Comparison of ENCODE assay signal across 8 cellular contexts in genomic region chr1:36366091-36366661, GRCh38. TPM values are rescaled to one million over a fixed set of nuclear protein-coding genes. Genes with fewer than 3 reads are reported as not detected.
DNase-seq lines count a peak whose midpoint lies in the region; ATAC-seq and TF ChIP-seq lines count a peak whose summit lies in the region.

No MANE protein-coding gene starts in this region.

- no peak overlapping the region for H3K4me3 ChIP-seq in cardiac fibroblast (replicated peaks in 1 of 2; ENCODE audit: low read depth in 2 of 2, low read length in 2 of 2)
- H3K4me3 ChIP-seq in lung = no peak overlapping the region

- WGBS in lung, 2 donors = 50 to 55% methylated on average over 18 of the region's 18 CpGs

- H3K36me3 ChIP-seq in lung (ENCODE audit: control insufficient read depth in 2 of 2, insufficient read depth in 2 of 2, low read length in 2 of 2) = peaks cover 0 to 19% of the 10 kb centered on the region in 2 donors

- H3K4me1 Mint-ChIP-seq in T-helper 1 cell treated with Interleukin-12 subunit alpha and Interleukin-12 subunit beta and Interleukin-4 antibody, amounts not matched to agents 30 μg/mL and 1 μg/mL, for 36 hours (ENCODE audit: low read depth) = peaks cover 32% of the 10 kb centered on the region
- peaks cover 53% of the 10 kb centered on the region for H3K4me1 Mint-ChIP-seq in stimulated activated naive CD8-positive, alpha-beta T cell treated with anti-CD3 and anti-CD28 coated beads, Interleukin-15, amount 100 ng/mL, for 72 hours

- peak; percentile 54 for ATAC-seq in lung (ENCODE audit: insufficient read depth, low FRiP score)
- ATAC-seq in stimulated activated naive CD8-positive, alpha-beta T cell treated with anti-CD3 and anti-CD28 coated beads, Interleukin-15, amount 100 ng/mL, for 72 hours = peak; percentile 82
- ATAC-seq in HG03045 (IDR thresholded peaks at IDR 0.05; ENCODE audit: unreplicated experiment) = no peak

- H3K4me1 ChIP-seq in lung (ENCODE audit: control insufficient read depth in 2 of 2, insufficient read depth in 2 of 2, low read length in 2 of 2) = peaks cover 0 to 16% of the 10 kb centered on the region in 2 donors

- no peaks in the 10 kb centered on the region for H3K27me3 Mint-ChIP-seq in T-helper 1 cell treated with Interleukin-12 subunit alpha and Interleukin-12 subunit beta and Interleukin-4 antibody, amounts not matched to agents 30 μg/mL and 1 μg/mL, for 36 hours (ENCODE audit: low read depth)
- no peaks in the 10 kb centered on the region for H3K27me3 Mint-ChIP-seq in stimulated activated naive CD8-positive, alpha-beta T cell treated with anti-CD3 and anti-CD28 coated beads, Interleukin-15, amount 100 ng/mL, for 72 hours

- H3K36me3 Mint-ChIP-seq in T-helper 1 cell treated with Interleukin-12 subunit alpha and Interleukin-12 subunit beta and Interleukin-4 antibody, amounts not matched to agents 30 μg/mL and 1 μg/mL, for 36 hours (ENCODE audit: low read depth) = peaks cover 15% of the 10 kb centered on the region

- H3K4me3 Mint-ChIP-seq in T-helper 1 cell treated with Interleukin-12 subunit alpha and Interleukin-12 subunit beta and Interleukin-4 antibody, amounts not matched to agents 30 μg/mL and 1 μg/mL, for 36 hours = peak overlapping the region; percentile 60
- H3K4me3 Mint-ChIP-seq in stimulated activated naive CD8-positive, alpha-beta T cell treated with anti-CD3 and anti-CD28 coated beads, Interleukin-15, amount 100 ng/mL, for 72 hours = peak overlapping the region; percentile 44 to 59

- DNase-seq in EH (ENCODE audit: low read depth) (peak; percentile 76), cardiac fibroblast (ENCODE audit: low read depth in 2 of 2) (peak; percentile 68 to 70), lung (ENCODE audit: low spot score) (peak; percentile 39), AG20443 (ENCODE audit: low spot score) (no peak), dedifferentiated amniotic fluid mesenchymal stem cell (ENCODE audit: extremely low spot score) (no peak)
- DNase-seq in stimulated activated naive CD8-positive, alpha-beta T cell treated with anti-CD3 and anti-CD28 coated beads, Interleukin-15, amount 100 ng/mL, for 72 hours = peak in 1 of 2 donors; percentile 51

- H3K27ac Mint-ChIP-seq in T-helper 1 cell treated with Interleukin-12 subunit alpha and Interleukin-12 subunit beta and Interleukin-4 antibody, amounts not matched to agents 30 μg/mL and 1 μg/mL, for 36 hours = peak overlapping the region; percentile 90
- H3K27ac Mint-ChIP-seq in stimulated activated naive CD8-positive, alpha-beta T cell treated with anti-CD3 and anti-CD28 coated beads, Interleukin-15, amount 100 ng/mL, for 72 hours = peak overlapping the region; percentile 76 to 91

- H3K9me3 ChIP-seq in lung (ENCODE audit: control insufficient read depth in 2 of 2, insufficient read depth in 1 of 2, low read length in 1 of 2) = no peaks in the 10 kb centered on the region

- no peaks in the 10 kb centered on the region for H3K9me3 Mint-ChIP-seq in T-helper 1 cell treated with Interleukin-12 subunit alpha and Interleukin-12 subunit beta and Interleukin-4 antibody, amounts not matched to agents 30 μg/mL and 1 μg/mL, for 36 hours
- H3K9me3 Mint-ChIP-seq in stimulated activated naive CD8-positive, alpha-beta T cell treated with anti-CD3 and anti-CD28 coated beads, Interleukin-15, amount 100 ng/mL, for 72 hours = no peaks in the 10 kb centered on the region

- H3K27ac ChIP-seq in lung (ENCODE audit: low read depth in 1 of 2, low read length in 1 of 2) = peak overlapping the region in 1 of 2 donors; percentile 75

- no peaks in the 10 kb centered on the region for H3K27me3 ChIP-seq in lung (ENCODE audit: control insufficient read depth, insufficient read depth)

- no peak for TF ChIP-seq CTCF in cardiac fibroblast (IDR thresholded peaks at IDR 0.05; ENCODE audit: low read depth, low read length)
- TF ChIP-seq CTCF in lung (IDR thresholded peaks at IDR 0.05; ENCODE audit: control extremely low read depth, extremely low read depth) = no peak

RNA-seq across cellular contexts. Expression of gene STK40, which starts 19.5 kb away (rescaled TPM):
- total RNA-seq in lung = 10 to 100 TPM; 25.4 to 82.9 TPM
- polyA plus RNA-seq in lung = 10 to 100 TPM; 26.0 to 71.3 TPM

RNA-seq across cellular contexts. Expression of gene LSM10, which starts 31.5 kb away (rescaled TPM):
- 10 to 100 TPM; 10.7 to 42.6 TPM for total RNA-seq in lung
- polyA plus RNA-seq in lung = 10 to 100 TPM; 47.0 to 70.6 TPM

RNA-seq across cellular contexts. Expression of gene EVA1B, which starts 42.7 kb away (rescaled TPM):
- total RNA-seq in lung = 10 to 100 TPM; 31.2 to 33.5 TPM
- 10 to 100 TPM; 33.9 to 59.5 TPM for polyA plus RNA-seq in lung

Comparison
In these comparisons a context has a peak if more than half of its experiments do, and no peak if none do; other contexts are left out.
1. DNase-seq: peak in EH (single experiment), cardiac fibroblast (2 of 2) and lung (single experiment); none in AG20443 (single experiment) and dedifferentiated amniotic fluid mesenchymal stem cell (single experiment).